2 cellular contexts compared by ENCODE assay signal in the genomic region with DNA sequence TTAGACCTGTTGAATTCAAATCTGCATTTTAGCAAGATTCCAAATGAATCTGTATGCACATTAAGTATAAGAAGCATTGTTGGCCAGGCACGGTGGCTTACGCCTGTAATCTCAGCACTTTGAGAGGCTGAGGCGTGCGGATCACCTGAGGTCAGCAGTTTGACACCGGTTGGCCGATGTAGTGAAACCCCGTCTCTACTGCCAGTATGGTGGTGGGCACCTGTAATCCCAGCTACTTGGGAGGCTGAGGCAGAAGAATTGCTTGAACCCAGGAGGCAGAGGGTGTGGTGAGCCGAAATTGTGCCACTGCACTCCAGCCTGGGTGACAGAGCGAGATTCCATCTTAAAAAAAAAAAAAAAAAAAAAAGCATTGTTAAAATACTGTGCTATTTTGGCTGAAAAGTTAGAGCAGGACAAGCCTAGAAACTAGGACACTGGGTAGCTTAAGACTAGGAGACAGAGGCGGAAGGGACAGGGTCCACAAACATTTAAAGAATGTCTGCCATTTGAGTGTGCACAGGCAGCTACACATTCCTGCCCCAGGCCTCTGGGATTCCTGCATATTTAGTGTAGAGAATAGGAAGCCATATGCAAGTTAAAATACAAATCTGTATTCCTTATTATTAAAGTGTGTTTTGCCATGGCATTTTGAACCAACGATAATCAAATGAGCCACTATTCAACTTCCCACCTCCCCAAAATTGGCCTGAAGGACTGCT.
A peak's percentile ranks its signal among the peaks of the same experiment; 100 is the strongest.
TF ChIP-seq lines count a peak whose summit lies in the region.

No MANE protein-coding gene starts in this region.

TF ChIP-seq in A549, 52 proteins besides CTCF, POLR2A, EP300 and RAD21:
- TF ChIP-seq MAX (IDR thresholded peaks at IDR 0.05), result no peak
- TF ChIP-seq BHLHE40 (IDR thresholded peaks at IDR 0.05; ENCODE audit: low read depth, low read length), result no peak
- no peak for TF ChIP-seq CBX8 (IDR thresholded peaks at IDR 0.05)
- TF ChIP-seq, protein P1, sequence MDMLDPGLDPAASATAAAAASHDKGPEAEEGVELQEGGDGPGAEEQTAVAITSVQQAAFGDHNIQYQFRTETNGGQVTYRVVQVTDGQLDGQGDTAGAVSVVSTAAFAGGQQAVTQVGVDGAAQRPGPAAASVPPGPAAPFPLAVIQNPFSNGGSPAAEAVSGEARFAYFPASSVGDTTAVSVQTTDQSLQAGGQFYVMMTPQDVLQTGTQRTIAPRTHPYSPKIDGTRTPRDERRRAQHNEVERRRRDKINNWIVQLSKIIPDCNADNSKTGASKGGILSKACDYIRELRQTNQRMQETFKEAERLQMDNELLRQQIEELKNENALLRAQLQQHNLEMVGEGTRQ (IDR thresholded peaks at IDR 0.05), result no peak
- no peak for TF ChIP-seq RFX5 (IDR thresholded peaks at IDR 0.05)
- no peak for TF ChIP-seq CHD2 (IDR thresholded peaks at IDR 0.05; ENCODE audit: low read length, partially characterized antibody)
- no peak for TF ChIP-seq FOSL2 (IDR thresholded peaks at IDR 0.05)
- no peak for TF ChIP-seq FOSL2 (CRISPR knock-in tag; IDR thresholded peaks at IDR 0.05)
- TF ChIP-seq CEBPB (IDR thresholded peaks at IDR 0.05), result no peak
- TF ChIP-seq HOXB5 (CRISPR knock-in tag; IDR thresholded peaks at IDR 0.05), result no peak
- TF ChIP-seq MAFK (IDR thresholded peaks at IDR 0.05; ENCODE audit: partially characterized antibody), result no peak
- no peak for TF ChIP-seq FOSB (CRISPR knock-in tag; IDR thresholded peaks at IDR 0.05)
- TF ChIP-seq TP53 (CRISPR knock-in tag; IDR thresholded peaks at IDR 0.05), result no peak
- TF ChIP-seq, protein P2, sequence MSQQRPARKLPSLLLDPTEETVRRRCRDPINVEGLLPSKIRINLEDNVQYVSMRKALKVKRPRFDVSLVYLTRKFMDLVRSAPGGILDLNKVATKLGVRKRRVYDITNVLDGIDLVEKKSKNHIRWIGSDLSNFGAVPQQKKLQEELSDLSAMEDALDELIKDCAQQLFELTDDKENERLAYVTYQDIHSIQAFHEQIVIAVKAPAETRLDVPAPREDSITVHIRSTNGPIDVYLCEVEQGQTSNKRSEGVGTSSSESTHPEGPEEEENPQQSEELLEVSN (IDR thresholded peaks at IDR 0.05; ENCODE audit: borderline replicate concordance, low read depth), result no peak
- no peak for TF ChIP-seq HOXA7 (CRISPR knock-in tag; IDR thresholded peaks at IDR 0.05)
- TF ChIP-seq EHF (CRISPR knock-in tag; IDR thresholded peaks at IDR 0.05), result no peak
- no peak for TF ChIP-seq PHF8 (IDR thresholded peaks at IDR 0.05; ENCODE audit: borderline replicate concordance, low read depth)
- TF ChIP-seq TFCP2L1 (CRISPR knock-in tag; IDR thresholded peaks at IDR 0.05), result no peak
- TF ChIP-seq, protein P3, sequence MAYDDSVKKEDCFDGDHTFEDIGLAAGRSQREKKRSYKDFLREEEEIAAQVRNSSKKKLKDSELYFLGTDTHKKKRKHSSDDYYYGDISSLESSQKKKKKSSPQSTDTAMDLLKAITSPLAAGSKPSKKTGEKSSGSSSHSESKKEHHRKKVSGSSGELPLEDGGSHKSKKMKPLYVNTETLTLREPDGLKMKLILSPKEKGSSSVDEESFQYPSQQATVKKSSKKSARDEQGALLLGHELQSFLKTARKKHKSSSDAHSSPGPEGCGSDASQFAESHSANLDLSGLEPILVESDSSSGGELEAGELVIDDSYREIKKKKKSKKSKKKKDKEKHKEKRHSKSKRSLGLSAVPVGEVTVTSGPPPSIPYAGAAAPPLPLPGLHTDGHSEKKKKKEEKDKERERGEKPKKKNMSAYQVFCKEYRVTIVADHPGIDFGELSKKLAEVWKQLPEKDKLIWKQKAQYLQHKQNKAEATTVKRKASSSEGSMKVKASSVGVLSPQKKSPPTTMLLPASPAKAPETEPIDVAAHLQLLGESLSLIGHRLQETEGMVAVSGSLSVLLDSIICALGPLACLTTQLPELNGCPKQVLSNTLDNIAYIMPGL (CRISPR knock-in tag; IDR thresholded peaks at IDR 0.05; ENCODE audit: borderline replicate concordance), result no peak
- TF ChIP-seq MAZ (IDR thresholded peaks at IDR 0.05; ENCODE audit: borderline replicate concordance, low read depth, low read length), result no peak

TF ChIP-seq in HepG2, 621 proteins besides CTCF, POLR2A, EP300 and RAD21 (continues in another document):
- TF ChIP-seq ISL2 (CRISPR knock-in tag; IDR thresholded peaks at IDR 0.05) (no peak), ZNF589 (CRISPR knock-in tag; conservative IDR thresholded peaks at IDR 0.05) (no peak), PITX1 (CRISPR knock-in tag; IDR thresholded peaks at IDR 0.05) (no peak), LCORL (IDR thresholded peaks at IDR 0.05) (no peak), LCORL (CRISPR knock-in tag; IDR thresholded peaks at IDR 0.05) (0 out of 2 replicates have a peak, but pooled peaks have one; percentile 4), ZFP91 (CRISPR knock-in tag; IDR thresholded peaks at IDR 0.05; ENCODE audit: borderline replicate concordance) (0 out of 2 replicates have a peak, but pooled peaks have one; percentile 16), MED1 (CRISPR knock-in tag; IDR thresholded peaks at IDR 0.05) (peak; percentile 35; the same call in 1 of the 2 replicates), BCL6 (CRISPR knock-in tag; IDR thresholded peaks at IDR 0.05) (peak; percentile 31; the same call in 1 of the 2 replicates), SP5 (CRISPR knock-in tag; IDR thresholded peaks at IDR 0.05; ENCODE audit: borderline replicate concordance, low read depth) (0 out of 2 replicates have a peak, but pooled peaks have one; percentile 30), CBX1 (IDR thresholded peaks at IDR 0.05; ENCODE audit: low read depth) (no peak), HNF4G (IDR thresholded peaks at IDR 0.05; ENCODE audit: borderline replicate concordance, low read depth, low read length) (peak; percentile 43; the same call in 1 of the 2 replicates), HNF4G (CRISPR knock-in tag; IDR thresholded peaks at IDR 0.05; ENCODE audit: borderline replicate concordance, low read depth) (no peak), ZBTB43 (CRISPR knock-in tag; conservative IDR thresholded peaks at IDR 0.05) (peak; percentile 74), ZNF205 (CRISPR knock-in tag; IDR thresholded peaks at IDR 0.05) (no peak), ELF3 (CRISPR knock-in tag; IDR thresholded peaks at IDR 0.05) (peak; percentile 58), ZNF343 (CRISPR knock-in tag; IDR thresholded peaks at IDR 0.05) (no peak), ETV5 (CRISPR knock-in tag; IDR thresholded peaks at IDR 0.05; ENCODE audit: borderline replicate concordance) (peak; percentile 71; the same call in 1 of the 2 replicates), GPBP1L1 (CRISPR knock-in tag; IDR thresholded peaks at IDR 0.05) (no peak), SOX13 (IDR thresholded peaks at IDR 0.05) (no peak), SOX13 (CRISPR knock-in tag; conservative IDR thresholded peaks at IDR 0.05 in 1 of 2, IDR thresholded peaks at IDR 0.05 in 1 of 2) (peak in 1 of 2 experiments; percentile 48; a peak in 2 of 4 replicates), ZNF605 (CRISPR knock-in tag; IDR thresholded peaks at IDR 0.05) (0 out of 2 replicates have a peak, but pooled peaks have one; percentile 28), NR2F6 (IDR thresholded peaks at IDR 0.05) (no peak), NR2F6 (CRISPR knock-in tag; IDR thresholded peaks at IDR 0.05) (0 out of 2 replicates have a peak, but pooled peaks have one; percentile 14), SRSF1 (optimal IDR thresholded peaks at IDR 0.05; ENCODE audit: low read depth, low read length) (no peak), SOX5 (CRISPR knock-in tag; IDR thresholded peaks at IDR 0.05; ENCODE audit: borderline replicate concordance) (peak; percentile 47; the same call in 1 of the 2 replicates), NCOA2 (CRISPR knock-in tag; IDR thresholded peaks at IDR 0.05) (no peak), ZNF460 (CRISPR knock-in tag; IDR thresholded peaks at IDR 0.05; ENCODE audit: borderline replicate concordance) (peak; percentile 53; the same call in 1 of the 2 replicates), FOXA3 (CRISPR knock-in tag; IDR thresholded peaks at IDR 0.05) (peak; percentile 32; the same call in 1 of the 2 replicates), ZNF614 (CRISPR knock-in tag; IDR thresholded peaks at IDR 0.05; ENCODE audit: borderline replicate concordance) (no peak), TEAD3 (CRISPR knock-in tag; optimal IDR thresholded peaks at IDR 0.05; ENCODE audit: borderline replicate concordance) (peak; percentile 98), XBP1 (CRISPR knock-in tag; IDR thresholded peaks at IDR 0.05) (no peak), HMG20A (CRISPR knock-in tag; IDR thresholded peaks at IDR 0.05; ENCODE audit: borderline replicate concordance) (peak; percentile 38; the same call in 1 of the 2 replicates)
- TF ChIP-seq, protein P4, sequence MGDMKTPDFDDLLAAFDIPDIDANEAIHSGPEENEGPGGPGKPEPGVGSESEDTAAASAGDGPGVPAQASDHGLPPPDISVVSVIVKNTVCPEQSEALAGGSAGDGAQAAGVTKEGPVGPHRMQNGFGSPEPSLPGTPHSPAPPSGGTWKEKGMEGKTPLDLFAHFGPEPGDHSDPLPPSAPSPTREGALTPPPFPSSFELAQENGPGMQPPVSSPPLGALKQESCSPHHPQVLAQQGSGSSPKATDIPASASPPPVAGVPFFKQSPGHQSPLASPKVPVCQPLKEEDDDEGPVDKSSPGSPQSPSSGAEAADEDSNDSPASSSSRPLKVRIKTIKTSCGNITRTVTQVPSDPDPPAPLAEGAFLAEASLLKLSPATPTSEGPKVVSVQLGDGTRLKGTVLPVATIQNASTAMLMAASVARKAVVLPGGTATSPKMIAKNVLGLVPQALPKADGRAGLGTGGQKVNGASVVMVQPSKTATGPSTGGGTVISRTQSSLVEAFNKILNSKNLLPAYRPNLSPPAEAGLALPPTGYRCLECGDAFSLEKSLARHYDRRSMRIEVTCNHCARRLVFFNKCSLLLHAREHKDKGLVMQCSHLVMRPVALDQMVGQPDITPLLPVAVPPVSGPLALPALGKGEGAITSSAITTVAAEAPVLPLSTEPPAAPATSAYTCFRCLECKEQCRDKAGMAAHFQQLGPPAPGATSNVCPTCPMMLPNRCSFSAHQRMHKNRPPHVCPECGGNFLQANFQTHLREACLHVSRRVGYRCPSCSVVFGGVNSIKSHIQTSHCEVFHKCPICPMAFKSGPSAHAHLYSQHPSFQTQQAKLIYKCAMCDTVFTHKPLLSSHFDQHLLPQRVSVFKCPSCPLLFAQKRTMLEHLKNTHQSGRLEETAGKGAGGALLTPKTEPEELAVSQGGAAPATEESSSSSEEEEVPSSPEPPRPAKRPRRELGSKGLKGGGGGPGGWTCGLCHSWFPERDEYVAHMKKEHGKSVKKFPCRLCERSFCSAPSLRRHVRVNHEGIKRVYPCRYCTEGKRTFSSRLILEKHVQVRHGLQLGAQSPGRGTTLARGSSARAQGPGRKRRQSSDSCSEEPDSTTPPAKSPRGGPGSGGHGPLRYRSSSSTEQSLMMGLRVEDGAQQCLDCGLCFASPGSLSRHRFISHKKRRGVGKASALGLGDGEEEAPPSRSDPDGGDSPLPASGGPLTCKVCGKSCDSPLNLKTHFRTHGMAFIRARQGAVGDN (CRISPR knock-in tag; IDR thresholded peaks at IDR 0.05), result peak; percentile 20; the same call in 1 of the 2 replicates
- TF ChIP-seq, protein P5, sequence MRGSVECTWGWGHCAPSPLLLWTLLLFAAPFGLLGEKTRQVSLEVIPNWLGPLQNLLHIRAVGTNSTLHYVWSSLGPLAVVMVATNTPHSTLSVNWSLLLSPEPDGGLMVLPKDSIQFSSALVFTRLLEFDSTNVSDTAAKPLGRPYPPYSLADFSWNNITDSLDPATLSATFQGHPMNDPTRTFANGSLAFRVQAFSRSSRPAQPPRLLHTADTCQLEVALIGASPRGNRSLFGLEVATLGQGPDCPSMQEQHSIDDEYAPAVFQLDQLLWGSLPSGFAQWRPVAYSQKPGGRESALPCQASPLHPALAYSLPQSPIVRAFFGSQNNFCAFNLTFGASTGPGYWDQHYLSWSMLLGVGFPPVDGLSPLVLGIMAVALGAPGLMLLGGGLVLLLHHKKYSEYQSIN (CRISPR knock-in tag; IDR thresholded peaks at IDR 0.05; ENCODE audit: borderline replicate concordance), result no peak
